In the genomic region with DNA sequence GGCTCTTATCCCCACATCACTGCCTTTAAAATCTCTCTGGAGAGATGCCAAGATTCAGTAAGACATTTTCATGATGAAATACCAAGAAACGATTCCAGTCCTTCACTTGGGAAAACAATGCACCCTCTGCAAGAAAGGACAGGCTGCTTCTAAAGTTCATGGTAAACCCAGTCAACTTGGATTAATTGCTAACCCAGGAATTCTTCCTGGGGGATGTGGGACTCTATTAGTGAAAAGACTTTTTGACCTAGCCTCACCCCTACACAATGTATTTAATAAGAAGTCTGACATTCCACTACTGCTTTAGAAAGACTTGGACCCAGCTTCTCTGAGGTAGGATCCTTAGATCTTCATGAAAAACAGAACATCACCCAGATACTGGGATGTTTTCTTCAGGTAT, we compare ENCODE assay signal across 12 cellular contexts. TPM values are rescaled to one million over a fixed set of nuclear protein-coding genes. Genes with fewer than 3 reads are reported as not detected.
"Had no signal": no experiment of that assay in that cellular context is flagged by ENCODE, and none has a peak within 500 bp of the region (broad histone marks: within the 10 kb centered on the region; RNA-seq: fewer than 3 reads in every experiment).

A gene with protein sequence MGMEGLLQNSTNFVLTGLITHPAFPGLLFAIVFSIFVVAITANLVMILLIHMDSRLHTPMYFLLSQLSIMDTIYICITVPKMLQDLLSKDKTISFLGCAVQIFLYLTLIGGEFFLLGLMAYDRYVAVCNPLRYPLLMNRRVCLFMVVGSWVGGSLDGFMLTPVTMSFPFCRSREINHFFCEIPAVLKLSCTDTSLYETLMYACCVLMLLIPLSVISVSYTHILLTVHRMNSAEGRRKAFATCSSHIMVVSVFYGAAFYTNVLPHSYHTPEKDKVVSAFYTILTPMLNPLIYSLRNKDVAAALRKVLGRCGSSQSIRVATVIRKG (plus strand): TSS at position 301 of the 400 bp plus-strand sequence. CDS start 7,161 bp downstream, outside the sequence.

RNA-seq across cellular contexts. Expression of the gene that starts here (rescaled TPM):
- total RNA-seq: activated CD4-positive, alpha-beta memory T cell treated with anti-CD3 and anti-CD28 coated beads, Interleukin-2, amount 10 ng/mL, durations not matched to agents 7 days and 5 days; activated CD4-positive, alpha-beta T cell treated with anti-CD3 and anti-CD28 coated beads for 36 hours; activated CD4-positive, alpha-beta T cell treated with anti-CD3 and anti-CD28 coated beads, Interleukin-2, amount 10 ng/mL, durations not matched to agents 7 days and 5 days; activated CD8-positive, alpha-beta memory T cell treated with anti-CD3 and anti-CD28 coated beads, Interleukin-2, amount 10 ng/mL, durations not matched to agents 7 days and 5 days; activated CD8-positive, alpha-beta T cell treated with anti-CD3 and anti-CD28 coated beads, Interleukin-2, amount 10 ng/mL, durations not matched to agents 7 days and 5 days; activated naive CD8-positive, alpha-beta T cell treated with anti-CD3 and anti-CD28 coated beads, Interleukin-2, amount 10 ng/mL, durations not matched to agents 7 days and 5 days; activated T-helper 2 cell treated with anti-CD3 and anti-CD28 coated beads, Interferon-gamma antibody, Interleukin-2, Interleukin-4, amounts not matched to agents 10 μg/mL and 5 μg/mL and 100 μg/mL, durations not matched to agents 14 hours and 24 hours and 36 hours; ascending aorta; breast epithelium; cardiac septum; cerebellum had no signal
- polyA plus RNA-seq: adipose tissue had no signal
